In genomic region chrX:15674514-15674898, GRCh38 we compare ENCODE assay signal across 8 cellular contexts. TPM values are rescaled to one million over a fixed set of nuclear protein-coding genes. Genes with fewer than 3 reads are reported as not detected.
DNase-seq lines count a peak whose midpoint lies in the region; ATAC-seq and TF ChIP-seq lines count a peak whose summit lies in the region.

No MANE protein-coding gene starts in this region.

- intact Hi-C loops in right cardiac atrium (cut with DNase I), result no loop called here
- intact Hi-C loops in gastrocnemius medialis (cut with DNase I; ENCODE audit: low total_unique reads), result loop anchor here (2.0 to 10.0 kb wide), 4 partner anchors 180 to 1112 kb away; partner anchors contain the start of genes CTPS2, PIR, SYAP1 and TXLNG

- in situ Hi-C loops in gastrocnemius medialis (cut with MboI; ENCODE audit: low sequenced_read_pairs in 4 of 4), result loop anchor here in 2 of 4 donors (10.0 to 25.0 kb wide), 2 partner anchors 180 to 187 kb away; partner anchors contain the start of gene PIR (in 2 of the 2)

- WGBS in right cardiac atrium, result under 1% methylated on average over 17 of the region's 17 CpGs

- no peaks in the 10 kb centered on the region for H3K36me3 ChIP-seq in gastrocnemius medialis

- H3K27me3 ChIP-seq in right cardiac atrium (ENCODE audit: control insufficient read depth, insufficient read depth) (no peaks in the 10 kb centered on the region), gastrocnemius medialis (no peaks in the 10 kb centered on the region)

- ATAC-seq in GM18868 (IDR thresholded peaks at IDR 0.05; ENCODE audit: unreplicated experiment), result peak; percentile 72
- peak; percentile 78 for ATAC-seq in HG03095 (IDR thresholded peaks at IDR 0.05; ENCODE audit: unreplicated experiment)
- ATAC-seq in right cardiac atrium, result peak; percentile 94 to 95
- peak; percentile 89 to 92 for ATAC-seq in gastrocnemius medialis

- DNase-seq in CD1c-positive myeloid dendritic cell (ENCODE audit: extremely low spot score), result peak; percentile 95
- peak; percentile 98 for DNase-seq in NOMO-1 treated with DMSO at 0.1 percent for 48 hours (lab: John Stamatoyannopoulos, UW; ENCODE audit: unreplicated experiment)
- DNase-seq in amniotic epithelial cell (ENCODE audit: low read depth), result peak; percentile 83
- DNase-seq in right cardiac atrium, result peak; percentile 97 to 98 (median 97)
- DNase-seq in gastrocnemius medialis, result peak; percentile 89 to 95
- no peak for DNase-seq in DMS114 treated with DMSO at 0.1 percent for 48 hours (lab: John Stamatoyannopoulos, UW; ENCODE audit: unreplicated experiment)

- H3K9me3 ChIP-seq in right cardiac atrium (ENCODE audit: control insufficient read depth, low read length) (no peaks in the 10 kb centered on the region), gastrocnemius medialis (no peaks in the 10 kb centered on the region)

- H3K27ac ChIP-seq in right cardiac atrium (ENCODE audit: low read length) (peak overlapping the region; percentile 97), gastrocnemius medialis (peak overlapping the region; percentile 93 to 97 (median 96))

- no peaks in the 10 kb centered on the region for H3K4me1 ChIP-seq in right cardiac atrium (ENCODE audit: control insufficient read depth, insufficient read depth, low read length)
- H3K4me1 ChIP-seq in gastrocnemius medialis, result peaks cover 9 to 21% of the 10 kb centered on the region in 2 donors

- H3K4me3 ChIP-seq in right cardiac atrium (ENCODE audit: low read length), result peak overlapping the region; percentile 51
- peak overlapping the region; percentile 74 to 85 (median 80) for H3K4me3 ChIP-seq in gastrocnemius medialis

- TF ChIP-seq POLR2A in gastrocnemius medialis (IDR thresholded peaks at IDR 0.05), result no peak

- TF ChIP-seq CTCF in gastrocnemius medialis (IDR thresholded peaks at IDR 0.05 in 4 of 5, conservative IDR thresholded peaks at IDR 0.05 in 1 of 5), result no peak

RNA-seq across cellular contexts. Expression of gene CLTRN, which starts 9.9 kb away (rescaled TPM):
- total RNA-seq in right cardiac atrium (under 1 TPM in 3 of 4 donors, not detected in 1; 0.29 to 0.97 (median 0.36) TPM), gastrocnemius medialis (under 1 TPM in 1 of 4 donors, not detected in 3; 0.26 TPM)
- 1.1 TPM for polyA plus RNA-seq in right cardiac atrium
